In genomic region chr4:100060765-100061416, GRCh38 we compare ENCODE assay signal across 14 cellular contexts.
A peak's percentile ranks its signal among the peaks of the same experiment; 100 is the strongest.
DNase-seq lines count a peak whose midpoint lies in the region; ATAC-seq and TF ChIP-seq lines count a peak whose summit lies in the region.
"Had no signal": no experiment of that assay in that cellular context is flagged by ENCODE, and none has a peak within 500 bp of the region (broad histone marks: within the 10 kb centered on the region; RNA-seq: fewer than 3 reads in every experiment).

No MANE protein-coding gene starts in this region.

- no peak for TF ChIP-seq POLR2A in gastroesophageal sphincter (IDR thresholded peaks at IDR 0.05)
- TF ChIP-seq POLR2A in suprapubic skin (IDR thresholded peaks at IDR 0.05): no peak

- H3K4me1 Mint-ChIP-seq in CD14-positive monocyte: no peaks in the 10 kb centered on the region
- H3K4me1 Mint-ChIP-seq: naive B cell had no signal

- TF ChIP-seq EP300 in gastroesophageal sphincter (IDR thresholded peaks at IDR 0.05) (no peak), suprapubic skin (IDR thresholded peaks at IDR 0.05) (no peak)

- H3K27ac ChIP-seq in gastroesophageal sphincter (no peak overlapping the region), suprapubic skin (no peak overlapping the region)
- H3K27ac ChIP-seq: testis had no signal

- peak; percentile 34 for DNase-seq in GM10248 (ENCODE audit: extremely low spot score)
- DNase-seq in NCI-H1417 (lab: John Stamatoyannopoulos, UW): peak; percentile 17 to 84 (median 55)
- no peak for DNase-seq in HCEC 1CT
- no peak for DNase-seq in CD14-positive monocyte (ENCODE audit: low spot score)
- DNase-seq in suprapubic skin (ENCODE audit: low spot score in 2 of 2): no peak
- DNase-seq: cortex of kidney, naive B cell, NCI-H2171 treated with DMSO at 0.1 percent for 48 hours, testis had no signal

- H3K9me3 ChIP-seq in gastroesophageal sphincter (no peaks in the 10 kb centered on the region), suprapubic skin (no peaks in the 10 kb centered on the region)
- H3K9me3 ChIP-seq: A549, testis had no signal

- CTCF ChIA-PET in GM10248 (lab: Yijun Ruan, JAX): interaction anchor here (0.7 to 1.4 kb wide), 6 partner anchors 11 to 63 kb away, joined by 3 to 6 read pairs (median 4); no protein-coding TSS in a partner anchor

- H3K4me1 ChIP-seq in gastroesophageal sphincter: no peaks in the 10 kb centered on the region
- H3K4me1 ChIP-seq in suprapubic skin: no peaks in the 10 kb centered on the region
- H3K4me1 ChIP-seq: testis had no signal

- peaks cover 0 to 5% (median 0%) of the 10 kb centered on the region in 7 donors for H3K9me3 Mint-ChIP-seq in CD14-positive monocyte
- H3K9me3 Mint-ChIP-seq: naive B cell had no signal

- H3K27me3 ChIP-seq in gastroesophageal sphincter (no peaks in the 10 kb centered on the region), suprapubic skin (no peaks in the 10 kb centered on the region)
- H3K27me3 ChIP-seq: testis had no signal

- ATAC-seq in GM19351 (IDR thresholded peaks at IDR 0.05; ENCODE audit: unreplicated experiment) (peak; percentile 92), HG02798 (IDR thresholded peaks at IDR 0.05; ENCODE audit: poor library complexity, unreplicated experiment) (peak; percentile 70), gastroesophageal sphincter (no peak)
- ATAC-seq: A549, K562 had no signal

- TF ChIP-seq CTCF in GM10248 (IDR thresholded peaks at IDR 0.05; ENCODE audit: control extremely low read depth, extremely low read depth, low read depth, missing control alignments) (no peak), gastroesophageal sphincter (IDR thresholded peaks at IDR 0.05) (no peak), CD14-positive monocyte (IDR thresholded peaks at IDR 0.05) (no peak), suprapubic skin (IDR thresholded peaks at IDR 0.05) (no peak)

- peaks cover 4 to 7% (median 5%) of the 10 kb centered on the region in 3 donors for H3K27me3 Mint-ChIP-seq in CD14-positive monocyte (ENCODE audit: low read depth in 3 of 3)

- POLR2A ChIA-PET in GM10248 (lab: Yijun Ruan, JAX): interaction anchor here (0.6 kb wide), 1 partner anchor 1043 kb away, joined by 3 read pairs; no protein-coding TSS in a partner anchor

- no peaks in the 10 kb centered on the region for H3K36me3 Mint-ChIP-seq in CD14-positive monocyte
- H3K36me3 Mint-ChIP-seq: naive B cell had no signal

- H3K4me3 Mint-ChIP-seq in CD14-positive monocyte: no peak overlapping the region
- H3K4me3 Mint-ChIP-seq: naive B cell had no signal

- whole genome bisulfite sequencing in gastroesophageal sphincter (ENCODE audit: low coverage in 1 of 2), 2 donors: 94 to 100% methylated on average over 4 to 5 of the region's 5 CpGs
- 92% methylated on average over 5 of the region's 5 CpGs for WGBS in suprapubic skin

- H3K4me3 ChIP-seq in gastroesophageal sphincter (no peak overlapping the region), suprapubic skin (no peak overlapping the region)
- H3K4me3 ChIP-seq: A549, K562, testis had no signal

- intact Hi-C loops in CD14-positive monocyte (cut with micrococcal nuclease): no loop called here

- no peak overlapping the region for H3K27ac Mint-ChIP-seq in CD14-positive monocyte
- H3K27ac Mint-ChIP-seq: naive B cell had no signal

- H3K36me3 ChIP-seq in gastroesophageal sphincter: no peaks in the 10 kb centered on the region
- H3K36me3 ChIP-seq in suprapubic skin: no peaks in the 10 kb centered on the region

Comparison
In these comparisons a context has a peak if more than half of its experiments do, and no peak if none do; other contexts are left out.
1. DNase-seq: peak in GM10248 (single experiment) and NCI-H1417 (3 of 3); none in HCEC 1CT (single experiment), CD14-positive monocyte (single experiment) and suprapubic skin (0 of 2).